Comparison of ENCODE assay signal across 1 cellular context in the genomic region with DNA sequence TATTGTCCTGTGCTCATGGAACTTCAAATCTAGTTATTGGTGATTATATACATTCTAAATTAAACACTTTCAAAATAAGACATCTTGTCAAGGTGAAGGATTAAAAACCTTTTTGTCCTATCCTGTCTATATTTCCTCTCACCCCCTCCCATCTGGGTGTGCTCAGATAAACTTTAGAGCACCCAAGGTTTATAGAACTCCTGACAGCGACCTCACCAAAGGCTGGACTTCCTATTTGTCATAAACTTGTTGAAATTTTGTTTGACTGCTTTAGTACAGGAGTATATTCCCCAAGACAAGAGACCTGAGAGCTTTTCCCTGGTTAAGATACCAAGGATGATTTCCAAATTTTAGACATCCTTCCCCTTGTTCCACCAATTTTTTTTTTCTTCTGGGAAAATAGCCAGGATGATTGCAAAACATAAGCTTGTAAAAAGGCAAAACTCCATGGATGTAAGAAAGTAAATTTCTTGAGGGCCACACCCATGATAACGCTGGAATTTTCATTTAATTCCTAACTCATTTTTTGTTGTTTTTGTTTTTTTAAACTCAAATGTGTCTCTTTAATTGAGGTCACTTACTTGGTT.
TF ChIP-seq lines count a peak whose summit lies in the region.

No MANE protein-coding gene starts in this region.

TF ChIP-seq in SK-N-SH treated with all-trans-retinoic acid at 6 μM for 48 hours, 23 proteins besides CTCF, POLR2A, EP300 and RAD21 (continued from another document):
- TF ChIP-seq ISL1 (CRISPR knock-in tag; IDR thresholded peaks at IDR 0.05) (0 out of 2 replicates have a peak, but pooled peaks have one; percentile 22), GLIS3 (CRISPR knock-in tag; IDR thresholded peaks at IDR 0.05) (no peak)
TF ChIP-seq in SK-N-SH treated with all-trans-retinoic acid at 6 μM for 48 hours: peak in this region for 1.
